In genomic region chr15:70222632-70223031, GRCh38 we compare ENCODE assay signal across 26 cellular contexts.
A peak's percentile ranks its signal among the peaks of the same experiment; 100 is the strongest.
DNase-seq lines count a peak whose midpoint lies in the region; ATAC-seq and TF ChIP-seq lines count a peak whose summit lies in the region.
"Had no signal": no experiment of that assay in that cellular context is flagged by ENCODE, and none has a peak within 500 bp of the region (broad histone marks: within the 10 kb centered on the region; RNA-seq: fewer than 3 reads in every experiment).

No MANE protein-coding gene starts in this region.

- CTCF ChIA-PET in Panc1 (lab: Charles Lee) = no interaction called here
- CTCF ChIA-PET in Caco-2 (lab: Charles Lee) = no interaction called here

- peak overlapping the region; percentile 21 for H3K27ac Mint-ChIP-seq in neural crest cell (ENCODE audit: unreplicated experiment)
- no peak overlapping the region for H3K27ac Mint-ChIP-seq in Caco-2 (ENCODE audit: unreplicated experiment)
- H3K27ac Mint-ChIP-seq: CD4-positive, alpha-beta T cell; IgD-negative memory B cell had no signal

- TF ChIP-seq RAD21 in Ishikawa (IDR thresholded peaks at IDR 0.05; ENCODE audit: low read depth) = no peak

- POLR2A ChIA-PET in Panc1 (lab: Charles Lee) (no interaction called here), Caco-2 (lab: Charles Lee) (no interaction called here)

- H3K9me3 Mint-ChIP-seq in neural crest cell = no peaks in the 10 kb centered on the region
- no peaks in the 10 kb centered on the region for H3K9me3 Mint-ChIP-seq in Caco-2 (ENCODE audit: unreplicated experiment)
- H3K9me3 Mint-ChIP-seq: CD4-positive, alpha-beta T cell; IgD-negative memory B cell had no signal

- TF ChIP-seq CTCF in Panc1 (IDR thresholded peaks at IDR 0.05) (no peak), neural crest cell (conservative IDR thresholded peaks at IDR 0.05) (no peak), Caco-2 (IDR thresholded peaks at IDR 0.05; ENCODE audit: insufficient read depth in 1 of 2, low read depth in 1 of 2, low read length in 1 of 2, severe bottlenecking in 1 of 2, unreplicated experiment in 1 of 2) (no peak), heart right ventricle (IDR thresholded peaks at IDR 0.05) (no peak), tibial artery (IDR thresholded peaks at IDR 0.05) (no peak)

- H3K36me3 ChIP-seq in Panc1 (ENCODE audit: control insufficient read depth, insufficient read depth, low read length) = no peaks in the 10 kb centered on the region
- no peaks in the 10 kb centered on the region for H3K36me3 ChIP-seq in Caco-2 (ENCODE audit: control insufficient read depth, insufficient read depth, low read length)
- H3K36me3 ChIP-seq in heart right ventricle = no peaks in the 10 kb centered on the region
- H3K36me3 ChIP-seq in tibial artery = no peaks in the 10 kb centered on the region
- H3K36me3 ChIP-seq: BLaER1 treated with 17β-estradiol and CSF1 and Interleukin-3, amounts not matched to agents 10 nM and 100 nM; HAP-1; SJCRH30 had no signal

- in situ Hi-C loops in Panc1 (cut with HindIII; ENCODE audit: low pct_unique_long_range_greater_than_20kb, low sequenced_read_pairs) = no loop called here

- no peak for TF ChIP-seq EP300 in Ishikawa (IDR thresholded peaks at IDR 0.05; ENCODE audit: borderline replicate concordance)

- DNase-seq in Panc1 (ENCODE audit: low read depth, low spot score) (no peak), dermis blood vessel endothelial cell (peak; percentile 13), neural crest cell (ENCODE audit: low read depth, low spot score) (no peak), Caco-2 (no peak), heart right ventricle (no peak), tibial artery (no peak)
- DNase-seq: AML-193; CD4-positive, alpha-beta T cell; COR-L47; GOT3; Karpas-422; NCI-H1092; NCI-H1417 treated with DMSO at 0.1 percent for 48 hours; NCI-H187 treated with DMSO at 0.1 percent for 48 hours; NCI-H2171 treated with DMSO at 0.1 percent for 48 hours; NCI-H524; NCI-H774; SJCRH30 had no signal

- ATAC-seq in Panc1 = 0 out of 2 replicates have a peak, but pooled peaks have one; percentile 36
- ATAC-seq in heart right ventricle = no peak
- ATAC-seq: A549, GM12878, Right ventricle myocardium inferior had no signal

- H3K27ac ChIP-seq in Panc1 (ENCODE audit: low read length) (no peak overlapping the region), heart right ventricle (no peak overlapping the region), tibial artery (no peak overlapping the region)
- H3K27ac ChIP-seq: A549; BLaER1 treated with 17β-estradiol and CSF1 and Interleukin-3, amounts not matched to agents 10 nM and 100 nM; HL-60; SJCRH30 had no signal

- WGBS in heart right ventricle, 2 donors = 69 to 75% methylated on average over 2 of the region's 2 CpGs

- H3K4me1 Mint-ChIP-seq in neural crest cell = peaks cover 59% of the 10 kb centered on the region
- H3K4me1 Mint-ChIP-seq in Caco-2 (ENCODE audit: low read depth, unreplicated experiment) = no peaks in the 10 kb centered on the region

- no TSS peak for BruUV-seq in Panc1 (replicated peaks; lab: Mats Ljungman, UMichigan)
- BruUV-seq in Caco-2 (replicated peaks; lab: Mats Ljungman, UMichigan) = no TSS peak

- H3K4me1 ChIP-seq in Panc1 (ENCODE audit: control insufficient read depth, insufficient read depth, low read length) (no peaks in the 10 kb centered on the region), Caco-2 (no peaks in the 10 kb centered on the region), heart right ventricle (no peaks in the 10 kb centered on the region), tibial artery (no peaks in the 10 kb centered on the region)
- H3K4me1 ChIP-seq: A549, HAP-1, SJCRH30 had no signal

- intact Hi-C loops in Panc1 (cut with micrococcal nuclease; ENCODE audit: unreplicated experiment) (no loop called here), Caco-2 (cut with micrococcal nuclease; ENCODE audit: unreplicated experiment) (no loop called here), heart right ventricle (cut with DNase I) (no loop called here), tibial artery (cut with DNase I; ENCODE audit: low total_unique reads) (no loop called here)

- no peaks in the 10 kb centered on the region for H3K27me3 Mint-ChIP-seq in neural crest cell (ENCODE audit: low read depth)
- H3K27me3 Mint-ChIP-seq in Caco-2 (ENCODE audit: insufficient read depth, unreplicated experiment) = no peaks in the 10 kb centered on the region
- H3K27me3 Mint-ChIP-seq: CD4-positive, alpha-beta T cell; IgD-negative memory B cell had no signal

- H3K36me3 Mint-ChIP-seq in neural crest cell (ENCODE audit: low read depth) (no peaks in the 10 kb centered on the region), Caco-2 (ENCODE audit: insufficient read depth, unreplicated experiment) (no peaks in the 10 kb centered on the region)
- H3K36me3 Mint-ChIP-seq: IgD-negative memory B cell had no signal

- H3K4me3 ChIP-seq in Panc1 (ENCODE audit: low read depth in 2 of 2, low read length in 2 of 2) (no peak overlapping the region), Caco-2 (ENCODE audit: low read depth, low read length) (no peak overlapping the region), heart right ventricle (no peak overlapping the region), tibial artery (no peak overlapping the region)
- H3K4me3 ChIP-seq: A549; BLaER1 treated with 17β-estradiol and CSF1 and Interleukin-3, amounts not matched to agents 10 nM and 100 nM; GM12878; HAP-1; SJCRH30 had no signal

- no peak overlapping the region for H3K4me3 Mint-ChIP-seq in neural crest cell
- H3K4me3 Mint-ChIP-seq in Caco-2 (ENCODE audit: unreplicated experiment) = no peak overlapping the region
- H3K4me3 Mint-ChIP-seq: CD4-positive, alpha-beta T cell; IgD-negative memory B cell had no signal

- H3K9me3 ChIP-seq in Panc1 (ENCODE audit: control insufficient read depth, insufficient read depth, low read depth, low read length) (no peaks in the 10 kb centered on the region), Caco-2 (no peaks in the 10 kb centered on the region), heart right ventricle (no peaks in the 10 kb centered on the region), tibial artery (no peaks in the 10 kb centered on the region)
- H3K9me3 ChIP-seq: A549; BLaER1 treated with 17β-estradiol and CSF1 and Interleukin-3, amounts not matched to agents 10 nM and 100 nM; HAP-1; SJCRH30 had no signal

- H3K27me3 ChIP-seq in Panc1 (ENCODE audit: control insufficient read depth, insufficient read depth, low read length) (no peaks in the 10 kb centered on the region), Caco-2 (replicated peaks; ENCODE audit: control insufficient read depth, insufficient read depth, low read length) (no peaks in the 10 kb centered on the region), heart right ventricle (peaks cover 0 to 12% (median 9%) of the 10 kb centered on the region in 7 donors), tibial artery (no peaks in the 10 kb centered on the region)
- H3K27me3 ChIP-seq: BLaER1 treated with 17β-estradiol and CSF1 and Interleukin-3, amounts not matched to agents 10 nM and 100 nM had no signal

TF ChIP-seq in Ishikawa, 13 proteins besides CTCF, POLR2A, EP300 and RAD21:
- peak; percentile 52; the same call in 1 of the 2 replicates for TF ChIP-seq TEAD4 (IDR thresholded peaks at IDR 0.05)
- TF ChIP-seq EGR1 (IDR thresholded peaks at IDR 0.05) = no peak
- TF ChIP-seq TAF1 (IDR thresholded peaks at IDR 0.05; ENCODE audit: low read depth) = no peak
- TF ChIP-seq ZBTB7A (IDR thresholded peaks at IDR 0.05; ENCODE audit: low read depth) = no peak
